In genomic region chr6:4774296-4774695, GRCh38 we compare ENCODE assay signal across 10 cellular contexts. TPM values are rescaled to one million over a fixed set of nuclear protein-coding genes. Genes with fewer than 3 reads are reported as not detected.
A peak's percentile ranks its signal among the peaks of the same experiment; 100 is the strongest.
DNase-seq lines count a peak whose midpoint lies in the region; ATAC-seq, FAIRE-seq and TF ChIP-seq lines count a peak whose summit lies in the region.
"Had no signal": no experiment of that assay in that cellular context is flagged by ENCODE, and none has a peak within 500 bp of the region (broad histone marks: within the 10 kb centered on the region; RNA-seq: fewer than 3 reads in every experiment).

No MANE protein-coding gene starts in this region.

- peaks cover 14% of the 10 kb centered on the region for H3K36me3 Mint-ChIP-seq in activated naive CD4-positive, alpha-beta T cell treated with anti-CD3 and anti-CD28 coated beads, Interleukin-2, amount 10 ng/mL, durations not matched to agents 7 days and 5 days

- H3K9me3 ChIP-seq in GM12878 (replicated peaks; ENCODE audit: control insufficient read depth, insufficient read depth, low read length) = peaks cover 3% of the 10 kb centered on the region; the same call in 2 of the 3 replicates
- peaks cover 2% of the 10 kb centered on the region for H3K9me3 ChIP-seq in keratinocyte (ENCODE audit: control insufficient read depth, low read depth, low read length)
- no peaks in the 10 kb centered on the region for H3K9me3 ChIP-seq in uterus

- BruUV-seq in GM12878 (replicated peaks; lab: Mats Ljungman, UMichigan) = no TSS peak

- H3K27ac ChIP-seq in GM12878 (ENCODE audit: control insufficient read depth, insufficient read depth) = no peak overlapping the region
- H3K27ac ChIP-seq in keratinocyte (ENCODE audit: control insufficient read depth, insufficient read depth, low read length) = no peak overlapping the region
- peak overlapping the region; percentile 88 to 92 for H3K27ac ChIP-seq in uterus

- ATAC-seq in GM12878 = no peak

- dilution Hi-C loops in keratinocyte (cut with MboI; ENCODE audit: extremely low pct_ligation_motif_present, low sequenced_read_pairs) = no loop called here

- CTCF ChIA-PET in activated naive CD4-positive, alpha-beta T cell treated with anti-CD3 and anti-CD28 coated beads, Interleukin-2, amount 10 ng/mL, durations not matched to agents 7 days and 5 days (lab: Charles Lee) = no interaction called here
- CTCF ChIA-PET in GM12878 (lab: Yijun Ruan, JAX) = no interaction called here

- H3K9ac ChIP-seq in GM12878 (ENCODE audit: control insufficient read depth, insufficient read depth, low read length) (no peak overlapping the region), keratinocyte (ENCODE audit: control insufficient read depth, extremely low read depth, insufficient read depth, low read length) (no peak overlapping the region)

- H3K4me1 Mint-ChIP-seq in activated naive CD4-positive, alpha-beta T cell treated with anti-CD3 and anti-CD28 coated beads, Interleukin-2, amount 10 ng/mL, durations not matched to agents 7 days and 5 days = peaks cover 31% of the 10 kb centered on the region

- SMC1A ChIA-PET in GM12878 (lab: Charles Lee; ENCODE audit: uncharacterized antibody, unreplicated experiment) = interaction anchor here (1.1 kb wide), 1 partner anchor 15 kb away, joined by 3 read pairs; no protein-coding TSS in a partner anchor

- peaks cover 38% of the 10 kb centered on the region for H3K27me3 Mint-ChIP-seq in activated naive CD4-positive, alpha-beta T cell treated with anti-CD3 and anti-CD28 coated beads, Interleukin-2, amount 10 ng/mL, durations not matched to agents 7 days and 5 days

- TF ChIP-seq POLR2A in GM12878 (IDR thresholded peaks at IDR 0.05; ENCODE audit: low read depth, low read length) (no peak), uterus (IDR thresholded peaks at IDR 0.05) (no peak)

- no peaks in the 10 kb centered on the region for H3K9me1 ChIP-seq in keratinocyte (ENCODE audit: control insufficient read depth, extremely low read depth, insufficient read depth, low read length)

- 0 out of 2 replicates have a peak, but pooled peaks cover 3% of the 10 kb centered on the region for H4K20me1 ChIP-seq in GM12878 (ENCODE audit: control insufficient read depth, insufficient read depth)
- H4K20me1 ChIP-seq in keratinocyte (ENCODE audit: control insufficient read depth, extremely low read depth, insufficient read depth, low read length) = peaks cover 4% of the 10 kb centered on the region

- H3K36me3 ChIP-seq in GM12878 (ENCODE audit: control insufficient read depth in 2 of 2, insufficient read depth in 2 of 2, low read length in 1 of 2) (no peaks in the 10 kb centered on the region), keratinocyte (ENCODE audit: control insufficient read depth in 2 of 2, extremely low read depth in 1 of 2, insufficient read depth in 2 of 2, low read length in 2 of 2) (no peaks in the 10 kb centered on the region), uterus (no peaks in the 10 kb centered on the region)

- DNase-seq in activated naive CD4-positive, alpha-beta T cell treated with anti-CD3 and anti-CD28 coated beads, Interleukin-2, amount 10 ng/mL, durations not matched to agents 7 days and 5 days = no peak
- DNase-seq in activated naive CD4-positive, alpha-beta T cell treated with Interleukin-2 at 50 U/mL for 16 hours = no peak
- no peak for DNase-seq in GM12878 (ENCODE audit: low read depth, low spot score)
- DNase-seq in keratinocyte (ENCODE audit: low read depth, low spot score) = no peak
- DNase-seq in uterus = no peak
- no peak for DNase-seq in SIG-M5 (lab: John Stamatoyannopoulos, UW)
- no peak for DNase-seq in AG08396 (ENCODE audit: low spot score)
- no peak for DNase-seq in GM20000 (ENCODE audit: low spot score)
- DNase-seq: NK-92 treated with Interleukin-12 subunit alpha and Interleukin-12 subunit beta, amount 100 ng/mL, for 24 hours; stimulated activated CD4-positive, alpha-beta T cell treated with anti-CD3 and anti-CD28 coated beads, Interleukin-2, amount 100 ng/mL, for 48 hours had no signal

- H3K79me2 ChIP-seq in GM12878 (ENCODE audit: control insufficient read depth, insufficient read depth, low read length) = peaks cover 23% of the 10 kb centered on the region
- H3K79me2 ChIP-seq in keratinocyte (ENCODE audit: control insufficient read depth, insufficient read depth, low read length) = peaks cover 23% of the 10 kb centered on the region

- no peak for TF ChIP-seq EP300 in GM12878 (IDR thresholded peaks at IDR 0.05; ENCODE audit: borderline replicate concordance in 1 of 2, control insufficient read depth in 1 of 2, low read depth in 2 of 2, low read length in 2 of 2)

- RAD21 ChIA-PET in GM12878 (lab: Charles Lee; ENCODE audit: unreplicated experiment) = interaction anchor here (11.3 kb wide), 1 partner anchor 27 kb away, joined by 203 read pairs; no protein-coding TSS in a partner anchor

- POLR2A ChIA-PET in GM12878 (lab: Charles Lee) = no interaction called here

- FAIRE-seq in GM12878 (lab: Jason Lieb, UNC) (no peak), keratinocyte (lab: Jason Lieb, UNC) (no peak)

- WGBS in GM12878 (ENCODE audit: insufficient coverage, insufficient replicate concordance, low lambda C conversion rate, missing lambda C conversion rate) = 74% methylated on average over 6 of the region's 6 CpGs

- in situ Hi-C loops in GM12878 (cut with MboI) = loop anchor here (10.0 kb wide), 1 partner anchor 749 kb away; a partner anchor contains a TSS

- peak overlapping the region; percentile 78 for H3K4me3 Mint-ChIP-seq in activated naive CD4-positive, alpha-beta T cell treated with anti-CD3 and anti-CD28 coated beads, Interleukin-2, amount 10 ng/mL, durations not matched to agents 7 days and 5 days

- H3K4me2 ChIP-seq in GM12878 (ENCODE audit: control insufficient read depth, insufficient read depth) = peak overlapping the region; percentile 86
- H3K4me2 ChIP-seq in keratinocyte (ENCODE audit: control insufficient read depth, extremely low read depth, insufficient read depth, low read depth, low read length) = peak overlapping the region; percentile 65

- intact Hi-C loops in GM12878 (cut with micrococcal nuclease; ENCODE audit: unreplicated experiment) (no loop called here), uterus (cut with DNase I; ENCODE audit: low total_unique reads) (loop anchor here (10.0 kb wide), 1 partner anchor 131 kb away; no protein-coding TSS in a partner anchor)

- no peak overlapping the region for H3K4me3 ChIP-seq in GM12878
- no peak overlapping the region for H3K4me3 ChIP-seq in keratinocyte (ENCODE audit: control insufficient read depth in 2 of 3, extremely low read depth in 1 of 3, insufficient read depth in 2 of 3, low read depth in 1 of 3, low read length in 3 of 3)
- H3K4me3 ChIP-seq in uterus = no peak overlapping the region

- TF ChIP-seq CTCF in GM12878 (IDR thresholded peaks at IDR 0.05 in 2 of 3, conservative IDR thresholded peaks at IDR 0.05 in 1 of 3; ENCODE audit: control insufficient read depth in 2 of 3, extremely low read depth in 1 of 3, insufficient read depth in 1 of 3, low read depth in 3 of 3, low read length in 3 of 3) = no peak
- TF ChIP-seq CTCF in keratinocyte (optimal IDR thresholded peaks at IDR 0.05 in 1 of 3, IDR thresholded peaks at IDR 0.05 in 1 of 3, conservative IDR thresholded peaks at IDR 0.05 in 1 of 3; ENCODE audit: extremely low read depth in 1 of 3, insufficient read depth in 2 of 3, low read length in 3 of 3) = no peak
- no peak for TF ChIP-seq CTCF in uterus (IDR thresholded peaks at IDR 0.05)
- no peak for TF ChIP-seq CTCF in GM20000 (IDR thresholded peaks at IDR 0.05; ENCODE audit: extremely low read depth, missing control alignments)

- H3K27ac Mint-ChIP-seq in activated naive CD4-positive, alpha-beta T cell treated with anti-CD3 and anti-CD28 coated beads, Interleukin-2, amount 10 ng/mL, durations not matched to agents 7 days and 5 days = no peak overlapping the region

- H3K27me3 ChIP-seq in GM12878 (replicated peaks in 1 of 2; ENCODE audit: control insufficient read depth in 2 of 2, insufficient read depth in 2 of 2, low read length in 1 of 2) (peaks cover 3% of the 10 kb centered on the region in 2 experiments; a peak in 2 of 4 replicates), keratinocyte (ENCODE audit: control insufficient read depth, extremely low read depth, insufficient read depth, low read length) (no peaks in the 10 kb centered on the region), uterus (no peaks in the 10 kb centered on the region)

- peaks cover 12% of the 10 kb centered on the region for H3K9me3 Mint-ChIP-seq in activated naive CD4-positive, alpha-beta T cell treated with anti-CD3 and anti-CD28 coated beads, Interleukin-2, amount 10 ng/mL, durations not matched to agents 7 days and 5 days

- H3K4me1 ChIP-seq in GM12878 (ENCODE audit: control insufficient read depth, insufficient read depth, low read length) = peaks cover 14% of the 10 kb centered on the region
- no peaks in the 10 kb centered on the region for H3K4me1 ChIP-seq in keratinocyte (ENCODE audit: control insufficient read depth, extremely low read depth, insufficient read depth, low read length)
- H3K4me1 ChIP-seq in uterus = no peaks in the 10 kb centered on the region

- no peak for TF ChIP-seq RAD21 in GM12878 (IDR thresholded peaks at IDR 0.05; ENCODE audit: insufficient read depth, low read depth, low read length)

- H2AFZ ChIP-seq in GM12878 (ENCODE audit: control insufficient read depth, low read depth, low read length) (0 out of 2 replicates have a peak overlapping the region, but pooled peaks have one; percentile 84), keratinocyte (ENCODE audit: control insufficient read depth, low read length) (no peak overlapping the region)

RNA-seq across cellular contexts. Expression of gene CDYL, which starts 1.9 kb away (rescaled TPM):
- 88.3 and 101 TPM in 2 replicates for total RNA-seq in GM12878 (2013; cell fraction: nucleolus; rRNA removed)
- total RNA-seq in GM12878 (2014; rRNA removed) (26.2 and 27.7 TPM in 2 replicates), GM12878 (2014; rRNA removed; fragmentation: Illumina TruSeq; extraction: Trizol) (53.0 and 53.7 TPM in 2 replicates), GM12878 (2021) (61.2 and 61.3 TPM in 2 replicates), uterus (100 to 1,000 TPM in 1 of 4 donors, 10 to 100 TPM in 3; 24.1 to 118 (median 42.3) TPM)
- polyA plus RNA-seq in GM12878 (2011; ENCODE audit: low read depth) = 10.0 TPM
- polyA plus RNA-seq in GM12878 (2011; rRNA removed) (60.7 and 75.4 TPM in 2 replicates), GM12878 (2014; fragmentation: Illumina TruSeq; extraction: Trizol) (39.0 and 45.0 TPM in 2 replicates), GM12878 (2014; fragmentation: Nextera tagmentation; extraction: Ambion mirVana) (10 to 100 TPM; 11.2 to 15.3 TPM), GM12878 (2014; rRNA removed) (26.8 and 30.8 TPM in 2 replicates), GM12878 (2016; fragmentation: Nextera tagmentation; extraction: Ambion mirVana) (10 to 100 TPM in 1 of 2 experiments, 1 to 10 TPM in 1; 9.3 to 11.3 TPM), keratinocyte (37.1 to 48.0 TPM (median 42.6 TPM) in 3 replicates)
- 30.0 and 34.2 TPM in 2 replicates for polyA plus RNA-seq in GM12878 (2011; cell fraction: cytosol; rRNA removed)
- 49.5 and 53.2 TPM in 2 replicates for polyA plus RNA-seq in GM12878 (2011; cell fraction: nucleus; rRNA removed)
- 13.4 and 16.6 TPM in 2 replicates for polyA plus RNA-seq in GM12878 (2012)
- 244 and 245 TPM in 2 replicates for polyA minus RNA-seq in GM12878 (2011; rRNA and poly(A)+ RNA removed)
- 102 and 113 TPM in 2 replicates for polyA minus RNA-seq in GM12878 (2011; cell fraction: cytosol; rRNA and poly(A)+ RNA removed)
- polyA minus RNA-seq in GM12878 (2011; cell fraction: nucleus; rRNA and poly(A)+ RNA removed) = 33.6 and 50.4 TPM in 2 replicates
- 62.9 TPM for polyA plus RNA-seq in keratinocyte (2011; ENCODE audit: low read depth)
- polyA plus RNA-seq in keratinocyte (2011; cell fraction: cytosol; rRNA removed) = 36.8 and 57.4 TPM in 2 replicates
- polyA plus RNA-seq in keratinocyte (2011; cell fraction: nucleus; rRNA removed) = 53.4 and 60.3 TPM in 2 replicates
- 30.4 and 42.8 TPM in 2 replicates for polyA plus RNA-seq in keratinocyte (2012; ENCODE audit: low replicate concordance)
- polyA minus RNA-seq in keratinocyte = 34.7 to 78.3 TPM (median 68.1 TPM) in 3 replicates
- polyA minus RNA-seq in keratinocyte (2011; cell fraction: cytosol; rRNA and poly(A)+ RNA removed) = 49.5 TPM
- 31.5 and 54.2 TPM in 2 replicates for polyA minus RNA-seq in keratinocyte (2011; cell fraction: nucleus; rRNA and poly(A)+ RNA removed)

Comparison
In these comparisons a context has a peak if more than half of its experiments do, and no peak if none do; other contexts are left out.
1. H3K27ac ChIP-seq: peak in uterus (2 of 2); none in GM12878 (single experiment) and keratinocyte (single experiment).